ENCODE assay signal across 8 cellular contexts in the genomic region with DNA sequence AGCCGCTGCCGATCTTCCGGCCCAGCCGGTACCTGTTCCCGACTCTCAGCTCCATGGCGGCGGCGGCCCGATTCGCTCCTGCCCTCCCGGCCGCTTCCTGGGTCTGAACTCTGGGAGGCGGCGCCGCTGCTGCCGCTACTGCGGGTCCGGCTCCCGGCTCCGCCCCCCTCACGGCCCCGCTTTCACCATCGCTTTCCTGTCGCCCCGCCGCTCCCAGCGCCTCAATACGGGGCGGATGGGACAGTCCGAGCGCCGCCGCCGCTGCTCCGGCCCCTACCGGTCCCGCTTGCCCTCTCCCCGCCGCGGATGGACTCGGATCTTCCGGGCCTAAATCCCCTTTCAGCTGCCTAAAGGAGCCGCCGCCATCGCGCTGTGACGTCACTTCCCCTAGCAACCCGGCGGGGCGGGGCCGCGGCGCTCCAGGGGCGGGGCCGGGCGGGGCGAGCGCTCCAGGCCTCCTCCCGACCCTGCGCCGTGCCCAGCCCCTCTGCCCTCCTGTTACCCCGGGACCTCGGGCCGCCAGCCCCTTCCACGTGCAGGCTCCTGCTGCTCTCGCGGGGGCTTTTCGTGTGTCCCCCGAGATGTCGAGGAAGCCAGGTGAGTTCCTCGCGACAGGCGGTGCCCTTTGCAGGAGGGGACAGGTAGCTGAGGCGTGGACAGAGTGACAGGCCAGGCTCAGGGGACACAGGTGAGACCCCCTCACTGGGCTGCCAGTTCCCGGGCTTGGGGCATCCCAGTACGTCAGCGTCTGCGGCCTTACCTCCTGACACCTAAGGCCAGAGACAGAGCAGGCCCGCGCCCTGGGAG. TPM values are rescaled to one million over a fixed set of nuclear protein-coding genes. Genes with fewer than 3 reads are reported as not detected.
A peak's percentile ranks its signal among the peaks of the same experiment; 100 is the strongest.
DNase-seq lines count a peak whose midpoint lies in the region; ATAC-seq and TF ChIP-seq lines count a peak whose summit lies in the region.

Gene CSNK1D (minus strand): TSS at position 374 of the 807 bp plus-strand sequence. CDS start 319 bp downstream, at position 55.

- no peaks in the 10 kb centered on the region for H3K9me3 Mint-ChIP-seq in activated naive CD8-positive, alpha-beta T cell treated with anti-CD3 and anti-CD28 coated beads for 36 hours

- peaks cover 39% of the 10 kb centered on the region for H3K4me1 Mint-ChIP-seq in activated naive CD8-positive, alpha-beta T cell treated with anti-CD3 and anti-CD28 coated beads for 36 hours

- peak; percentile 66 for TF ChIP-seq EP300 in ovary (IDR thresholded peaks at IDR 0.05)

- peak within 1 kb of the TSS; percentile 94 for H3K4me3 ChIP-seq in ovary
- peak within 1 kb of the TSS; percentile 99 for H3K4me3 ChIP-seq in thoracic aorta

- H3K4me1 ChIP-seq in ovary (ENCODE audit: insufficient read depth) (peaks cover 8% of the 10 kb centered on the region), thoracic aorta (ENCODE audit: control insufficient read depth in 1 of 2, low read depth in 2 of 2) (peaks cover 29 to 51% of the 10 kb centered on the region in 2 donors)

- TF ChIP-seq POLR2A in ovary (IDR thresholded peaks at IDR 0.05), result peak; percentile 66

- peak; percentile 66 for ATAC-seq in HG02588 (IDR thresholded peaks at IDR 0.05; ENCODE audit: unreplicated experiment)
- peak; percentile 69 for ATAC-seq in thoracic aorta (ENCODE audit: insufficient number of reproducible peaks, low FRiP score, low read depth)

- peak within 1 kb of the TSS; percentile 98 for H3K27ac Mint-ChIP-seq in activated naive CD8-positive, alpha-beta T cell treated with anti-CD3 and anti-CD28 coated beads for 36 hours

- H3K27me3 ChIP-seq in ovary (no peaks in the 10 kb centered on the region), thoracic aorta (replicated peaks; ENCODE audit: insufficient read depth) (no peaks in the 10 kb centered on the region)

- H3K27me3 Mint-ChIP-seq in activated naive CD8-positive, alpha-beta T cell treated with anti-CD3 and anti-CD28 coated beads for 36 hours, result no peaks in the 10 kb centered on the region

- intact Hi-C loops in head of caudate nucleus (cut with DNase I) (no loop called here), ovary (cut with DNase I) (no loop called here)

- peaks cover 26% of the 10 kb centered on the region for H3K36me3 Mint-ChIP-seq in activated naive CD8-positive, alpha-beta T cell treated with anti-CD3 and anti-CD28 coated beads for 36 hours

- no peaks in the 10 kb centered on the region for H3K36me3 ChIP-seq in ovary
- peaks cover 8% of the 10 kb centered on the region for H3K36me3 ChIP-seq in thoracic aorta

- WGBS in ovary, 3 donors, result 3 to 10% (median 4%) methylated on average over 30 to 80 of the region's 80 CpGs

- no peak for TF ChIP-seq CTCF in ovary (IDR thresholded peaks at IDR 0.05)
- no peak for TF ChIP-seq CTCF in thoracic aorta (IDR thresholded peaks at IDR 0.05)

- peak; percentile 67 for DNase-seq in GM04504 (ENCODE audit: low read depth)
- DNase-seq in NCI-H128 (lab: John Stamatoyannopoulos, UW; ENCODE audit: unreplicated experiment), result peak; percentile 39
- DNase-seq in SW 1271 (lab: John Stamatoyannopoulos, UW), result peak; percentile 21 to 78
- DNase-seq in activated naive CD8-positive, alpha-beta T cell treated with anti-CD3 and anti-CD28 coated beads for 36 hours, result peak; percentile 92
- peak; percentile 83 to 97 (median 94) for DNase-seq in head of caudate nucleus
- peak; percentile 89 to 95 (median 92) for DNase-seq in ovary
- DNase-seq in thoracic aorta (ENCODE audit: low spot score), result peak; percentile 62

- H3K27ac ChIP-seq in ovary (peak within 1 kb of the TSS; percentile 86 to 97), thoracic aorta (peak within 1 kb of the TSS; percentile 95 to 96)

- H3K4me3 Mint-ChIP-seq in activated naive CD8-positive, alpha-beta T cell treated with anti-CD3 and anti-CD28 coated beads for 36 hours, result peak within 1 kb of the TSS; percentile 91

- H3K9me3 ChIP-seq in ovary, result no peaks in the 10 kb centered on the region
- no peaks in the 10 kb centered on the region for H3K9me3 ChIP-seq in thoracic aorta

RNA-seq across cellular contexts. Expression of gene CSNK1D, which starts in this region (rescaled TPM):
- total RNA-seq in activated naive CD8-positive, alpha-beta T cell treated with anti-CD3 and anti-CD28 coated beads for 36 hours, result 100 to 1,000 TPM; 110 to 115 TPM
- total RNA-seq in ovary (100 to 1,000 TPM in 5 of 7 donors, 10 to 100 TPM in 2; 46.0 to 160 (median 121) TPM), thoracic aorta (10 to 100 TPM; 69.5 to 71.9 TPM)
- 100 to 1,000 TPM in 1 of 2 donors, 10 to 100 TPM in 1; 81.2 to 134 TPM for polyA plus RNA-seq in ovary

Comparison
In these comparisons a context has a peak if more than half of its experiments do, and no peak if none do; other contexts are left out.
1. Peak in every context shown above with its lines: DNase-seq, ATAC-seq, H3K4me3 ChIP-seq and H3K27ac ChIP-seq.
2. DNase-seq: peak in every context shown above with its lines; median percentile 94 in head of caudate nucleus; 92 in activated naive CD8-positive, alpha-beta T cell treated with anti-CD3 and anti-CD28 coated beads for 36 hours; 92 in ovary; 67 in GM04504; 62 in thoracic aorta; 50 in SW 1271; 39 in NCI-H128.